ENCODE assay signal across 9 cellular contexts in the genomic region with DNA sequence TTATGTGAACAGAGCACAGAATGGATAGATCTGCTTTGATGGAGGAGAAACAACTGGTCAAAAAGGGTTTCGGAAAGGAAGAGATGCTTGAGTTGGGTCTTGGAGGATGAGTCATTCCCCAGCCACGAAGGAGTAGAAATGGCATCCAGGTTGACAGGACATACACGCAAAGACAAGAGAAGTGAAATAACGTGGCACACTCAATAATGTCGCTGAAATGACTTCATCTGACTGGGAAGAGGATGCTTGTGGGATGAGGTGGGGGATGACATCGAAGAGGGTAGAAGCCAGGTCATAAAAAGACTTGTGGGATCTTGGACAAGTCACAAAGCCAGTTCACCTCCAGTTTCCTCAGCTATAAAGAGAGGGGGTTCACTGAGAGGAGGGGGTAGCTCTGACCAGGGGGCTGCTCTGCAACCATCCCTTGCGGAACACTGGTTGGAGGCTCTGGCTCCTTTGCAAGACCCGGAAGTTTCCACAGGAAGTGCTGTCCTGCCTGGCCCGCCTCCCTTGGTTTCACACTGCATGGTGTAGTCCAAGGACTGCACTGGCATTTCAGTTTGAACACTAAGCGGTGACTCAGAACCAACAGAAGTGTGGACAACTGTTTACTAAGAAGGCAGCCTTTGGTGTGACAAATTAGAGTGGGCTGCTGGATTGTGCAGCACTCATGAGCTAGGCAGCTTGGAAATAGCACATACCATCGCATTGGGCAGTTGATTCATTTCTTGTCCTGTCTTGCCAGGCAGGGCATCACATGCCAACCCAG.
DNase-seq lines count a peak whose midpoint lies in the region; ATAC-seq, FAIRE-seq and TF ChIP-seq lines count a peak whose summit lies in the region.
"Had no signal": no experiment of that assay in that cellular context is flagged by ENCODE, and none has a peak within 500 bp of the region (broad histone marks: within the 10 kb centered on the region; RNA-seq: fewer than 3 reads in every experiment).

No MANE protein-coding gene starts in this region.

- H3K27ac ChIP-seq in HepG2 (ENCODE audit: extremely low read length, insufficient read depth, low read length) (no peak overlapping the region), right lobe of liver (no peak overlapping the region), ascending aorta (no peak overlapping the region)
- H3K27ac ChIP-seq: SK-N-MC had no signal

- H2AFZ ChIP-seq in HepG2 (ENCODE audit: low read length) = no peak overlapping the region

- no peaks in the 10 kb centered on the region for H3K9me3 Mint-ChIP-seq in activated naive CD8-positive, alpha-beta T cell treated with anti-CD3 and anti-CD28 coated beads, Interleukin-2, amount 50 U/mL, for 24 hours
- peaks cover 0 to 6% of the 10 kb centered on the region in 2 donors for H3K9me3 Mint-ChIP-seq in stimulated activated naive CD8-positive, alpha-beta T cell treated with anti-CD3 and anti-CD28 coated beads, Interleukin-15, amount 100 ng/mL, for 72 hours

- CTCF ChIA-PET in HepG2 (lab: Yijun Ruan, JAX; ENCODE audit: low intra/inter-chr PET ratio, low total read pairs) = no interaction called here

- no peaks in the 10 kb centered on the region for H4K20me1 ChIP-seq in HepG2 (ENCODE audit: insufficient read depth, low read length)

- no peaks in the 10 kb centered on the region for H3K36me3 Mint-ChIP-seq in activated naive CD8-positive, alpha-beta T cell treated with anti-CD3 and anti-CD28 coated beads, Interleukin-2, amount 50 U/mL, for 24 hours (ENCODE audit: low read depth)

- TF ChIP-seq RAD21 in HepG2 (CRISPR knock-in tag; IDR thresholded peaks at IDR 0.05) = no peak

- peaks cover 69% of the 10 kb centered on the region for H3K4me1 Mint-ChIP-seq in activated naive CD8-positive, alpha-beta T cell treated with anti-CD3 and anti-CD28 coated beads, Interleukin-2, amount 50 U/mL, for 24 hours
- peaks cover 72% of the 10 kb centered on the region for H3K4me1 Mint-ChIP-seq in stimulated activated naive CD8-positive, alpha-beta T cell treated with anti-CD3 and anti-CD28 coated beads, Interleukin-15, amount 100 ng/mL, for 72 hours

- DNase-seq in HepG2 (ENCODE audit: low spot score) = no peak
- no peak for DNase-seq in right lobe of liver
- peak; percentile 40 for DNase-seq in activated naive CD8-positive, alpha-beta T cell treated with anti-CD3 and anti-CD28 coated beads, Interleukin-2, amount 50 U/mL, for 24 hours
- peak; percentile 19 to 53 for DNase-seq in stimulated activated naive CD8-positive, alpha-beta T cell treated with anti-CD3 and anti-CD28 coated beads, Interleukin-15, amount 100 ng/mL, for 72 hours
- DNase-seq in NCI-H2196 (lab: John Stamatoyannopoulos, UW; ENCODE audit: unreplicated experiment) = no peak
- DNase-seq in pons (ENCODE audit: low spot score) = no peak
- DNase-seq in ascending aorta (ENCODE audit: low spot score in 2 of 2) = no peak

- TF ChIP-seq EP300 in HepG2 (IDR thresholded peaks at IDR 0.05; ENCODE audit: low read depth in 2 of 2, low read length in 2 of 2) = no peak
- no peak for TF ChIP-seq EP300 in HepG2 (CRISPR knock-in tag; IDR thresholded peaks at IDR 0.05; ENCODE audit: borderline replicate concordance)

- no TSS peak for BruUV-seq in HepG2 (replicated peaks; lab: Mats Ljungman, UMichigan)

- H3K36me3 ChIP-seq in HepG2 (replicated peaks in 1 of 2; ENCODE audit: control insufficient read depth in 1 of 2, insufficient read depth in 2 of 2, low read length in 2 of 2) = no peaks in the 10 kb centered on the region
- H3K36me3 ChIP-seq in right lobe of liver = no peaks in the 10 kb centered on the region
- H3K36me3 ChIP-seq in ascending aorta = no peaks in the 10 kb centered on the region

- TF ChIP-seq POLR2A in HepG2 (IDR thresholded peaks at IDR 0.05; ENCODE audit: insufficient read depth in 1 of 2, low read depth in 2 of 2, low read length in 2 of 2) (no peak), right lobe of liver (IDR thresholded peaks at IDR 0.05) (no peak)

- peak overlapping the region; percentile 82 for H3K27ac Mint-ChIP-seq in activated naive CD8-positive, alpha-beta T cell treated with anti-CD3 and anti-CD28 coated beads, Interleukin-2, amount 50 U/mL, for 24 hours
- H3K27ac Mint-ChIP-seq in stimulated activated naive CD8-positive, alpha-beta T cell treated with anti-CD3 and anti-CD28 coated beads, Interleukin-15, amount 100 ng/mL, for 72 hours = no peak overlapping the region

- H3K27me3 Mint-ChIP-seq in activated naive CD8-positive, alpha-beta T cell treated with anti-CD3 and anti-CD28 coated beads, Interleukin-2, amount 50 U/mL, for 24 hours = peaks cover 9% of the 10 kb centered on the region
- H3K27me3 Mint-ChIP-seq in stimulated activated naive CD8-positive, alpha-beta T cell treated with anti-CD3 and anti-CD28 coated beads, Interleukin-15, amount 100 ng/mL, for 72 hours = peaks cover 17% of the 10 kb centered on the region

- POLR2A ChIA-PET in HepG2 (lab: Yijun Ruan, JAX) = no interaction called here

- H3K9me3 ChIP-seq in HepG2 (ENCODE audit: low read length) = no peaks in the 10 kb centered on the region
- no peaks in the 10 kb centered on the region for H3K9me3 ChIP-seq in right lobe of liver
- no peaks in the 10 kb centered on the region for H3K9me3 ChIP-seq in ascending aorta

- H3K4me2 ChIP-seq in HepG2 (ENCODE audit: low read depth, low read length) = no peak overlapping the region

- 35% methylated on average over 9 of the region's 11 CpGs for WGBS in HepG2 (ENCODE audit: low lambda C conversion rate)
- 60% methylated on average over 8 of the region's 11 CpGs for WGBS in right lobe of liver (ENCODE audit: insufficient coverage, low coverage, low lambda C conversion rate, missing lambda C conversion rate)

- H3K4me1 ChIP-seq in HepG2 (ENCODE audit: insufficient read depth, low read length) (no peaks in the 10 kb centered on the region), right lobe of liver (no peaks in the 10 kb centered on the region), ascending aorta (no peaks in the 10 kb centered on the region)

- no peaks in the 10 kb centered on the region for H3K79me2 ChIP-seq in HepG2 (ENCODE audit: insufficient read depth, low read length)

- FAIRE-seq in HepG2 (lab: Jason Lieb, UNC) = no peak

- no peak overlapping the region for H3K4me3 Mint-ChIP-seq in activated naive CD8-positive, alpha-beta T cell treated with anti-CD3 and anti-CD28 coated beads, Interleukin-2, amount 50 U/mL, for 24 hours
- no peak overlapping the region for H3K4me3 Mint-ChIP-seq in stimulated activated naive CD8-positive, alpha-beta T cell treated with anti-CD3 and anti-CD28 coated beads, Interleukin-15, amount 100 ng/mL, for 72 hours

- ATAC-seq in HepG2 (peak; percentile 38; the same call in 1 of the 3 replicates), right lobe of liver (no peak), HG03159 (IDR thresholded peaks at IDR 0.05; ENCODE audit: unreplicated experiment) (peak; percentile 56)
- peak; percentile 94 for ATAC-seq in activated naive CD8-positive, alpha-beta T cell treated with anti-CD3 and anti-CD28 coated beads, Interleukin-2, amount 50 U/mL, for 24 hours
- peak; percentile 85 for ATAC-seq in stimulated activated naive CD8-positive, alpha-beta T cell treated with anti-CD3 and anti-CD28 coated beads, Interleukin-15, amount 100 ng/mL, for 72 hours

- no peak overlapping the region for H3K9ac ChIP-seq in HepG2 (ENCODE audit: insufficient read depth, low read depth, low read length)

- no peak for TF ChIP-seq CTCF in HepG2 (CRISPR knock-in tag; IDR thresholded peaks at IDR 0.05)
- no peak for TF ChIP-seq CTCF in right lobe of liver (IDR thresholded peaks at IDR 0.05)
- TF ChIP-seq CTCF in ascending aorta (IDR thresholded peaks at IDR 0.05) = no peak

- H3K27me3 ChIP-seq in HepG2 (ENCODE audit: control insufficient read depth in 1 of 2, insufficient read depth in 2 of 2, low read length in 2 of 2) (peaks cover 0 to 1% of the 10 kb centered on the region in 2 experiments; a peak in 1 of 5 replicates), right lobe of liver (no peaks in the 10 kb centered on the region), ascending aorta (no peaks in the 10 kb centered on the region)

- intact Hi-C loops in HepG2 (cut with micrococcal nuclease; ENCODE audit: unreplicated experiment) = loop anchor here (5.0 kb wide), 1 partner anchor 543 kb away; no protein-coding TSS in a partner anchor
- intact Hi-C loops in right lobe of liver (cut with DNase I) = no loop called here
- intact Hi-C loops in ascending aorta (cut with DNase I) = no loop called here

- in situ Hi-C loops in HepG2 (cut with HindIII; ENCODE audit: extremely low pct_ligation_motif_present, low pct_unique_long_range_greater_than_20kb) = loop anchor here (5.0 kb wide), 1 partner anchor 203 kb away; a partner anchor contains a TSS

- no peak overlapping the region for H3K4me3 ChIP-seq in HepG2 (replicated peaks in 1 of 3; ENCODE audit: insufficient read depth in 1 of 3, low read depth in 2 of 3, low read length in 3 of 3)
- H3K4me3 ChIP-seq in right lobe of liver = no peak overlapping the region
- H3K4me3 ChIP-seq in ascending aorta = no peak overlapping the region
- H3K4me3 ChIP-seq: SK-N-MC had no signal

TF ChIP-seq in HepG2, 621 proteins besides CTCF, POLR2A, EP300 and RAD21 (continues in another document):
- TF ChIP-seq FOSL2 (CRISPR knock-in tag; IDR thresholded peaks at IDR 0.05) (peak; percentile 42; the same call in 1 of the 2 replicates), GTF2F1 (IDR thresholded peaks at IDR 0.05; ENCODE audit: low read length) (no peak), GABPA (IDR thresholded peaks at IDR 0.05; ENCODE audit: low read depth, low read length) (peak; percentile 21; the same call in 1 of the 2 replicates), GABPA (CRISPR knock-in tag; IDR thresholded peaks at IDR 0.05; ENCODE audit: low read depth) (peak; percentile 78)

Comparison
In these comparisons a context has a peak if more than half of its experiments do, and no peak if none do; other contexts are left out.
1. ATAC-seq: peak in HepG2 (single experiment), HG03159 (single experiment), activated naive CD8-positive, alpha-beta T cell treated with anti-CD3 and anti-CD28 coated beads, Interleukin-2, amount 50 U/mL, for 24 hours (single experiment) and stimulated activated naive CD8-positive, alpha-beta T cell treated with anti-CD3 and anti-CD28 coated beads, Interleukin-15, amount 100 ng/mL, for 72 hours (single experiment); none in right lobe of liver (0 of 4).
2. DNase-seq: peak in activated naive CD8-positive, alpha-beta T cell treated with anti-CD3 and anti-CD28 coated beads, Interleukin-2, amount 50 U/mL, for 24 hours (single experiment) and stimulated activated naive CD8-positive, alpha-beta T cell treated with anti-CD3 and anti-CD28 coated beads, Interleukin-15, amount 100 ng/mL, for 72 hours (2 of 2); none in HepG2 (single experiment), right lobe of liver (0 of 3), NCI-H2196 (single experiment), pons (single experiment) and ascending aorta (0 of 2).